In genomic region chr3:196654006-196654405, GRCh38 we compare ENCODE assay signal across 29 cellular contexts. TPM values are rescaled to one million over a fixed set of nuclear protein-coding genes. Genes with fewer than 3 reads are reported as not detected.
A peak's percentile ranks its signal among the peaks of the same experiment; 100 is the strongest.
DNase-seq lines count a peak whose midpoint lies in the region; ATAC-seq lines count a peak whose summit lies in the region.
"Had no signal": no experiment of that assay in that cellular context is flagged by ENCODE, and none has a peak within 500 bp of the region (broad histone marks: within the 10 kb centered on the region; RNA-seq: fewer than 3 reads in every experiment).

No MANE protein-coding gene starts in this region.

- H3K4me3 Mint-ChIP-seq in activated CD4-positive, alpha-beta T cell treated with anti-CD3 and anti-CD28 coated beads for 36 hours = no peak overlapping the region
- H3K4me3 Mint-ChIP-seq in immature natural killer cell = peak overlapping the region; percentile 3 to 67 (median 26)
- H3K4me3 Mint-ChIP-seq: activated naive CD4-positive, alpha-beta T cell treated with anti-CD3 and anti-CD28 coated beads, Interleukin-2, amount 10 ng/mL, durations not matched to agents 7 days and 5 days; activated T-cell treated with anti-CD3 and anti-CD28 coated beads, Interleukin-2, amount 50 U/mL, for 72 hours; effector memory CD8-positive, alpha-beta T cell; H9 had no signal

- peaks cover 31% of the 10 kb centered on the region for H3K4me1 ChIP-seq in skeletal muscle satellite cell (ENCODE audit: control insufficient read depth, insufficient read depth, low read length)
- H3K4me1 ChIP-seq: breast epithelium, prostate gland, testis, uterus had no signal

- H3K4me2 ChIP-seq in skeletal muscle satellite cell (ENCODE audit: low read length) = no peak overlapping the region

- no peak for DNase-seq in activated CD4-positive, alpha-beta T cell treated with anti-CD3 and anti-CD28 coated beads for 36 hours
- no peak for DNase-seq in activated CD4-positive, alpha-beta T cell treated with anti-CD3 and anti-CD28 coated beads for 4 hours
- DNase-seq in immature natural killer cell (no peak), activated gamma-delta T cell (lab: John Stamatoyannopoulos, UW) (no peak), DMS114 treated with DMSO at 0.1 percent for 48 hours (lab: John Stamatoyannopoulos, UW; ENCODE audit: unreplicated experiment) (no peak)
- DNase-seq: 8988T; activated CD4-positive, CD25-positive, alpha-beta regulatory T cell treated with anti-CD3 and anti-CD28 coated beads, Interleukin-2, amount 50 U/mL, for 72 hours; activated naive CD4-positive, alpha-beta T cell treated with anti-CD3 and anti-CD28 coated beads, Interleukin-2, amount 10 ng/mL, durations not matched to agents 7 days and 5 days; activated T-cell treated with anti-CD3 and anti-CD28 coated beads, Interleukin-2, amount 50 U/mL, for 72 hours; amygdala; effector memory CD8-positive, alpha-beta T cell; H9; heart left ventricle; KBM-7; NCI-H1436; NCI-H446; NCI-H82; sigmoid colon; stimulated activated CD4-positive, alpha-beta T cell treated with anti-CD3 and anti-CD28 coated beads, Interleukin-15, amount 100 ng/mL, for 24 hours; stimulated activated naive CD8-positive, alpha-beta T cell treated with anti-CD3 and anti-CD28 coated beads, Interleukin-15, Interleukin-2, amounts not matched to agents 100 U/mL and 50 U/mL, for 24 hours; testis; uterus had no signal

- H3K4me1 Mint-ChIP-seq in activated CD4-positive, alpha-beta T cell treated with anti-CD3 and anti-CD28 coated beads for 36 hours = peaks cover 23% of the 10 kb centered on the region
- H3K4me1 Mint-ChIP-seq in immature natural killer cell = peaks cover 81% of the 10 kb centered on the region in 2 donors

- no peak overlapping the region for H3K4me3 ChIP-seq in skeletal muscle satellite cell (ENCODE audit: low read length)
- H3K4me3 ChIP-seq: breast epithelium, heart left ventricle, lung, prostate gland, sigmoid colon, SJSA1, testis, uterus had no signal

- peak overlapping the region; percentile 38 for H3K9ac ChIP-seq in skeletal muscle satellite cell (ENCODE audit: low read depth, low read length)

- no peaks in the 10 kb centered on the region for H3K27me3 ChIP-seq in skeletal muscle satellite cell (ENCODE audit: control insufficient read depth, insufficient read depth, low read length)
- H3K27me3 ChIP-seq: breast epithelium, heart left ventricle, sigmoid colon, testis, uterus had no signal

- ATAC-seq in activated CD4-positive, alpha-beta T cell treated with anti-CD3 and anti-CD28 coated beads for 36 hours = no peak
- ATAC-seq in HG03457 (IDR thresholded peaks at IDR 0.05; ENCODE audit: unreplicated experiment) = no peak
- ATAC-seq: activated T-cell treated with anti-CD3 and anti-CD28 coated beads, Interleukin-2, amount 50 U/mL, for 72 hours; effector memory CD8-positive, alpha-beta T cell; heart left ventricle; stimulated activated naive CD8-positive, alpha-beta T cell treated with anti-CD3 and anti-CD28 coated beads, Interleukin-15, Interleukin-2, amounts not matched to agents 100 U/mL and 50 U/mL, for 24 hours had no signal

- H3K9me3 ChIP-seq in KOPT-K1 (ENCODE audit: insufficient read depth, low read length, poor library complexity, severe bottlenecking) (no peaks in the 10 kb centered on the region), skeletal muscle satellite cell (replicated peaks; ENCODE audit: low read length) (no peaks in the 10 kb centered on the region)
- H3K9me3 ChIP-seq: breast epithelium, heart left ventricle, prostate gland, sigmoid colon, SJSA1, testis, uterus had no signal

- H3K27me3 Mint-ChIP-seq in activated CD4-positive, alpha-beta T cell treated with anti-CD3 and anti-CD28 coated beads for 36 hours = no peaks in the 10 kb centered on the region
- H3K27me3 Mint-ChIP-seq in immature natural killer cell (ENCODE audit: low read depth in 3 of 3) = peaks cover 0 to 2% (median 0%) of the 10 kb centered on the region in 3 donors
- H3K27me3 Mint-ChIP-seq: activated naive CD4-positive, alpha-beta T cell treated with anti-CD3 and anti-CD28 coated beads, Interleukin-2, amount 10 ng/mL, durations not matched to agents 7 days and 5 days; effector memory CD8-positive, alpha-beta T cell had no signal

- POLR2A ChIA-PET in activated CD4-positive, alpha-beta T cell treated with anti-CD3 and anti-CD28 coated beads for 36 hours (lab: Charles Lee) = no interaction called here

- intact Hi-C loops in activated CD4-positive, alpha-beta T cell treated with anti-CD3 and anti-CD28 coated beads for 36 hours (cut with DNase I, micrococcal nuclease) = no loop called here

- CTCF ChIA-PET in activated CD4-positive, alpha-beta T cell treated with anti-CD3 and anti-CD28 coated beads for 36 hours (lab: Charles Lee) = interaction anchor here (0.5 to 3.3 kb wide), 4 partner anchors 10 to 299 kb away, joined by 3 to 14 read pairs (median 3); no protein-coding TSS in a partner anchor

- peaks cover 28% of the 10 kb centered on the region for H3K36me3 Mint-ChIP-seq in activated CD4-positive, alpha-beta T cell treated with anti-CD3 and anti-CD28 coated beads for 36 hours (ENCODE audit: low read depth)
- H3K36me3 Mint-ChIP-seq in immature natural killer cell = peaks cover 12 to 48% (median 19%) of the 10 kb centered on the region in 3 donors

- H3K27ac ChIP-seq in KOPT-K1 (ENCODE audit: low read depth, low read length, poor library complexity, severe bottlenecking) = peak overlapping the region; percentile 16
- H3K27ac ChIP-seq: breast epithelium, heart left ventricle, prostate gland, sigmoid colon, SJSA1, testis, uterus had no signal

- H3K27ac Mint-ChIP-seq in activated CD4-positive, alpha-beta T cell treated with anti-CD3 and anti-CD28 coated beads for 36 hours = peak overlapping the region; percentile 28
- peak overlapping the region; percentile 46 to 87 (median 84) for H3K27ac Mint-ChIP-seq in immature natural killer cell
- H3K27ac Mint-ChIP-seq: activated naive CD4-positive, alpha-beta T cell treated with anti-CD3 and anti-CD28 coated beads, Interleukin-2, amount 10 ng/mL, durations not matched to agents 7 days and 5 days; activated T-cell treated with anti-CD3 and anti-CD28 coated beads, Interleukin-2, amount 50 U/mL, for 72 hours had no signal

- no peaks in the 10 kb centered on the region for H3K9me3 Mint-ChIP-seq in activated CD4-positive, alpha-beta T cell treated with anti-CD3 and anti-CD28 coated beads for 36 hours (ENCODE audit: low read depth)
- no peaks in the 10 kb centered on the region for H3K9me3 Mint-ChIP-seq in immature natural killer cell
- H3K9me3 Mint-ChIP-seq: activated naive CD4-positive, alpha-beta T cell treated with anti-CD3 and anti-CD28 coated beads, Interleukin-2, amount 10 ng/mL, durations not matched to agents 7 days and 5 days; activated T-cell treated with anti-CD3 and anti-CD28 coated beads, Interleukin-2, amount 50 U/mL, for 72 hours; effector memory CD8-positive, alpha-beta T cell; H9 had no signal

- peaks cover 100% of the 10 kb centered on the region for H3K36me3 ChIP-seq in KOPT-K1 (ENCODE audit: insufficient read depth, low read length)
- no peaks in the 10 kb centered on the region for H3K36me3 ChIP-seq in skeletal muscle satellite cell (ENCODE audit: insufficient read depth, low read length)
- H3K36me3 ChIP-seq: breast epithelium, prostate gland, sigmoid colon, SJSA1, uterus had no signal

RNA-seq across cellular contexts. Expression of gene NRROS, which starts 14.5 kb away (rescaled TPM):
- 10 to 100 TPM; 19.6 to 19.7 TPM for total RNA-seq in activated CD4-positive, alpha-beta T cell treated with anti-CD3 and anti-CD28 coated beads for 36 hours
- polyA plus RNA-seq in immature natural killer cell = 10 to 100 TPM in 1 of 3 donors, 1 to 10 TPM in 2; 6.3 to 14.1 (median 8.0) TPM
- total RNA-seq in skeletal muscle satellite cell (2012; rRNA removed) = 1.5 and 2.8 TPM in 2 replicates

RNA-seq across cellular contexts. Expression of gene CEP19, which starts 58.0 kb away (rescaled TPM):
- 1 to 10 TPM; 4.7 to 5.6 TPM for total RNA-seq in activated CD4-positive, alpha-beta T cell treated with anti-CD3 and anti-CD28 coated beads for 36 hours
- polyA plus RNA-seq in immature natural killer cell = 1 to 10 TPM; 2.3 to 3.3 (median 2.3) TPM
- 2.3 and 2.8 TPM in 2 replicates for total RNA-seq in skeletal muscle satellite cell (2012; rRNA removed)

RNA-seq across cellular contexts. Expression of gene PIGX, which starts 58.2 kb away (rescaled TPM):
- 10 to 100 TPM; 37.8 to 42.2 TPM for total RNA-seq in activated CD4-positive, alpha-beta T cell treated with anti-CD3 and anti-CD28 coated beads for 36 hours
- 10 to 100 TPM; 38.3 to 55.6 (median 42.6) TPM for polyA plus RNA-seq in immature natural killer cell
- 23.6 and 24.9 TPM in 2 replicates for total RNA-seq in skeletal muscle satellite cell (2012; rRNA removed)
